8 cellular contexts compared by ENCODE assay signal in the genomic region with DNA sequence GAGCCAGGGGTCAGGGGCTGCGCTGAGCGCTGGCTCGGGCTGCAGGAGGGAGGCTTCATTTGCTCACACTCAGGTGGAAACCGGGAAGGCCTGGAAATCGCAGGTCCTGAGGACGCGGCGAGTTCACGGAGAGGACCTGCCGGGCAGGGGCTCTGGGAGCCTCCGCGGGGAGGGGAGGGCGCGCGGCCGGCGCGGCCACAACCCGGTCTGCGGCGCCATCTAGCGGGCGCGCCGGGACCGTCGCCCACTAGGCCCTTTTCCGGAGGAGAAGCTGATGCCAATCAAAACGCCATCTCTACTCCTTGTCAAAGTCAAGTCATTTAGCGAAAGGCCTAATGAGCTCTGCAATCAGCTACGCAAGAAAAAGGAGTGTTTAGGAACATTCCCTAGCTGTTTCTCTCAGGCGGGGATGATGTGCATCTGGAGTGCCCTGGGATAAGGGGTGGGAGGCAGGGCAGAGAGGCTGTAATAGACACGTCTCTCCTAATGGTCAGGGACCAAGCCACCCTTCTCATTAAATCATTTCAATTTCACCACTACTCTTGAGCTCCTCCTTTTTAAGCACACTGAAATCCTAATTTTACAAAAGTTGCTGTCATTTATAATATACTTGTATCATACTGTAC.
DNase-seq lines count a peak whose midpoint lies in the region; ATAC-seq and TF ChIP-seq lines count a peak whose summit lies in the region.

No MANE protein-coding gene starts in this region.

- no peaks in the 10 kb centered on the region for H3K36me3 Mint-ChIP-seq in HFFc6 (ENCODE audit: low read depth)

- H3K27me3 Mint-ChIP-seq in HFFc6 (ENCODE audit: insufficient read depth) = peaks cover 8% of the 10 kb centered on the region

- H3K4me1 Mint-ChIP-seq in HFFc6 (ENCODE audit: low read depth) = peaks cover 11% of the 10 kb centered on the region; the same call in 1 of the 2 replicates

- peak overlapping the region; percentile 41 for H3K4me3 ChIP-seq in fibroblast of villous mesenchyme (ENCODE audit: low read depth, low read length)

- TF ChIP-seq CTCF in HFFc6 (IDR thresholded peaks at IDR 0.05) (peak; percentile 98), fibroblast of villous mesenchyme (IDR thresholded peaks at IDR 0.05; ENCODE audit: insufficient read depth, low read depth, low read length) (peak; percentile 66), omental fat pad (IDR thresholded peaks at IDR 0.05) (peak in 1 of 3 donors; percentile 26)

- ATAC-seq in omental fat pad (ENCODE audit: low FRiP score) = peak; percentile 54

- H3K4me3 Mint-ChIP-seq in HFFc6 = peak overlapping the region; percentile 81

- DNase-seq in DMS 273 (lab: John Stamatoyannopoulos, UW; ENCODE audit: unreplicated experiment) (peak; percentile 76), DMS 273 treated with DMSO at 0.1 percent for 48 hours (lab: John Stamatoyannopoulos, UW) (no peak), HFFc6 (no peak), NCI-H2107 (lab: John Stamatoyannopoulos, UW) (peak; percentile 34), fibroblast of villous mesenchyme (ENCODE audit: low read depth) (peak; percentile 7), omental fat pad (ENCODE audit: low spot score) (peak; percentile 26), occipital lobe (lab: John Stamatoyannopoulos, UW) (no peak)
- DNase-seq in activated CD8-positive, alpha-beta memory T cell treated with anti-CD3 and anti-CD28 coated beads, Interleukin-2, amount 50 U/mL, for 4 hours = peak; percentile 17

- no peaks in the 10 kb centered on the region for H3K9me3 Mint-ChIP-seq in HFFc6

- H3K27ac Mint-ChIP-seq in HFFc6 = no peak overlapping the region

Comparison
In these comparisons a context has a peak if more than half of its experiments do, and no peak if none do; other contexts are left out.
1. DNase-seq: peak in DMS 273 (single experiment), NCI-H2107 (single experiment), activated CD8-positive, alpha-beta memory T cell treated with anti-CD3 and anti-CD28 coated beads, Interleukin-2, amount 50 U/mL, for 4 hours (single experiment), fibroblast of villous mesenchyme (single experiment) and omental fat pad (single experiment); none in DMS 273 treated with DMSO at 0.1 percent for 48 hours (single experiment), HFFc6 (single experiment) and occipital lobe (single experiment).